ENCODE assay signal across 34 cellular contexts in genomic region chr12:12555656-12556055, GRCh38.
"Had no signal": no experiment of that assay in that cellular context is flagged by ENCODE, and none has a peak within 500 bp of the region (broad histone marks: within the 10 kb centered on the region; RNA-seq: fewer than 3 reads in every experiment).

No MANE protein-coding gene starts in this region.

- H3K9me3 Mint-ChIP-seq: activated CD4-positive, alpha-beta memory T cell treated with anti-CD3 and anti-CD28 coated beads for 36 hours; activated CD4-positive, alpha-beta T cell treated with anti-CD3 and anti-CD28 coated beads, Interleukin-2, amount 10 ng/mL, durations not matched to agents 24 days and 14 days; activated naive CD4-positive, alpha-beta T cell treated with anti-CD3 and anti-CD28 coated beads, Interleukin-2, amount 10 ng/mL, durations not matched to agents 7 days and 5 days; activated naive CD4-positive, alpha-beta T cell treated with anti-CD3 and anti-CD28 coated beads, Interleukin-2, amount 50 U/mL, for 72 hours; activated naive CD8-positive, alpha-beta T cell treated with anti-CD3 and anti-CD28 coated beads, Interleukin-2, amount 10 ng/mL, durations not matched to agents 7 days and 5 days; activated T-helper 1 cell treated with anti-CD3 and anti-CD28 coated beads, Interleukin-12 subunit alpha, Interleukin-12 subunit beta, Interleukin-2, Interleukin-4 antibody, amounts not matched to agents 30 ng/mL and 10 ng/mL and 1 ng/mL, durations not matched to agents 14 hours and 24 hours and 36 hours; central memory CD8-positive, alpha-beta T cell; dendritic cell treated with granulocyte-macrophage colony-stimulating factor and Interleukin-4, amounts not matched to agents 40 ng/mL and 50 ng/mL, for 4 days; effector memory CD8-positive, alpha-beta T cell; T-helper 2 cell treated with Interferon-gamma antibody and Interleukin-4, amounts not matched to agents 5 μg/mL and 100 μg/mL, for 36 hours had no signal

- DNase-seq: activated CD4-positive, alpha-beta memory T cell treated with anti-CD3 and anti-CD28 coated beads for 36 hours; activated CD4-positive, alpha-beta T cell treated with anti-CD3 and anti-CD28 coated beads for 36 hours; activated CD4-positive, alpha-beta T cell treated with anti-CD3 and anti-CD28 coated beads, Interleukin-2, amount 10 ng/mL, durations not matched to agents 24 days and 14 days; activated CD4-positive, CD25-positive, alpha-beta regulatory T cell; activated CD4-positive, CD25-positive, alpha-beta regulatory T cell treated with anti-CD3 and anti-CD28 coated beads, Interleukin-2, amount 50 U/mL, for 72 hours; activated CD8-positive, alpha-beta memory T cell treated with anti-CD3 and anti-CD28 coated beads, Interleukin-2, amount 10 ng/mL, durations not matched to agents 7 days and 5 days; activated CD8-positive, alpha-beta memory T cell treated with anti-CD3 and anti-CD28 coated beads, Interleukin-2, amount 50 U/mL, for 4 hours; activated CD8-positive, alpha-beta T cell treated with anti-CD3 and anti-CD28 coated beads, Interleukin-2, amount 10 ng/mL, durations not matched to agents 7 days and 5 days; activated gamma-delta T cell; activated naive CD4-positive, alpha-beta T cell; activated naive CD4-positive, alpha-beta T cell treated with anti-CD3 and anti-CD28 coated beads, Interleukin-2, amount 10 ng/mL, durations not matched to agents 7 days and 5 days; activated naive CD8-positive, alpha-beta T cell treated with anti-CD3 and anti-CD28 coated beads, Interleukin-2, amount 10 ng/mL, durations not matched to agents 7 days and 5 days; activated T-cell treated with anti-CD3 and anti-CD28 coated beads, Interleukin-2, amount 50 U/mL, for 1 hour; activated T-cell treated with anti-CD3 and anti-CD28 coated beads, Interleukin-2, amount 50 U/mL, for 48 hours; amniotic stem cell; anterior cingulate cortex; brain microvascular endothelial cell; dorsolateral prefrontal cortex; effector memory CD8-positive, alpha-beta T cell; esophagus squamous epithelium; head of caudate nucleus; T-helper 1 cell; T-helper 17 cell; T1000; WERI-Rb-1 had no signal

- ATAC-seq: activated CD4-positive, alpha-beta T cell treated with anti-CD3 and anti-CD28 coated beads for 36 hours; activated CD8-positive, alpha-beta memory T cell treated with anti-CD3 and anti-CD28 coated beads, Interleukin-2, amount 10 ng/mL, durations not matched to agents 7 days and 5 days; activated CD8-positive, alpha-beta T cell treated with anti-CD3 and anti-CD28 coated beads, Interleukin-2, amount 10 ng/mL, durations not matched to agents 7 days and 5 days; activated naive CD4-positive, alpha-beta T cell treated with anti-CD3 and anti-CD28 coated beads, Interleukin-2, amount 50 U/mL, for 72 hours; effector memory CD8-positive, alpha-beta T cell; T-helper 17 cell had no signal

- H3K27ac ChIP-seq: brain microvascular endothelial cell, coronary artery, dorsolateral prefrontal cortex, epithelial cell of prostate, esophagus squamous epithelium, WERI-Rb-1 had no signal

- H3K4me3 Mint-ChIP-seq: activated CD4-positive, alpha-beta memory T cell treated with anti-CD3 and anti-CD28 coated beads for 36 hours; activated CD4-positive, alpha-beta T cell treated with anti-CD3 and anti-CD28 coated beads for 36 hours; activated CD4-positive, alpha-beta T cell treated with anti-CD3 and anti-CD28 coated beads, Interleukin-2, amount 10 ng/mL, durations not matched to agents 24 days and 14 days; activated CD8-positive, alpha-beta memory T cell treated with anti-CD3 and anti-CD28 coated beads, Interleukin-2, amount 10 ng/mL, durations not matched to agents 7 days and 5 days; activated CD8-positive, alpha-beta T cell treated with anti-CD3 and anti-CD28 coated beads, Interleukin-2, amount 10 ng/mL, durations not matched to agents 7 days and 5 days; activated naive CD4-positive, alpha-beta T cell treated with anti-CD3 and anti-CD28 coated beads, Interleukin-2, amount 10 ng/mL, durations not matched to agents 7 days and 5 days; activated naive CD8-positive, alpha-beta T cell treated with anti-CD3 and anti-CD28 coated beads, Interleukin-2, amount 10 ng/mL, durations not matched to agents 7 days and 5 days; activated T-helper 1 cell treated with anti-CD3 and anti-CD28 coated beads, Interleukin-12 subunit alpha, Interleukin-12 subunit beta, Interleukin-2, Interleukin-4 antibody, amounts not matched to agents 30 ng/mL and 10 ng/mL and 1 ng/mL, durations not matched to agents 14 hours and 24 hours and 36 hours; central memory CD8-positive, alpha-beta T cell; dendritic cell treated with granulocyte-macrophage colony-stimulating factor and Interleukin-4, amounts not matched to agents 40 ng/mL and 50 ng/mL, for 4 days; effector memory CD8-positive, alpha-beta T cell; T-helper 17 cell; T-helper 2 cell treated with Interferon-gamma antibody and Interleukin-4, amounts not matched to agents 5 μg/mL and 100 μg/mL, for 36 hours had no signal

- H3K9me3 ChIP-seq: esophagus squamous epithelium had no signal

- H3K27me3 Mint-ChIP-seq: activated CD4-positive, alpha-beta memory T cell treated with anti-CD3 and anti-CD28 coated beads for 36 hours; activated CD4-positive, alpha-beta T cell treated with anti-CD3 and anti-CD28 coated beads for 36 hours; activated CD4-positive, alpha-beta T cell treated with anti-CD3 and anti-CD28 coated beads, Interleukin-2, amount 10 ng/mL, durations not matched to agents 24 days and 14 days; activated CD8-positive, alpha-beta memory T cell treated with anti-CD3 and anti-CD28 coated beads, Interleukin-2, amount 10 ng/mL, durations not matched to agents 7 days and 5 days; activated naive CD4-positive, alpha-beta T cell treated with anti-CD3 and anti-CD28 coated beads, Interleukin-2, amount 10 ng/mL, durations not matched to agents 7 days and 5 days; activated naive CD8-positive, alpha-beta T cell treated with anti-CD3 and anti-CD28 coated beads, Interleukin-2, amount 10 ng/mL, durations not matched to agents 7 days and 5 days; central memory CD8-positive, alpha-beta T cell; dendritic cell treated with granulocyte-macrophage colony-stimulating factor and Interleukin-4, amounts not matched to agents 40 ng/mL and 50 ng/mL, for 4 days; effector memory CD8-positive, alpha-beta T cell; T-helper 17 cell had no signal

- H3K27ac Mint-ChIP-seq: activated CD4-positive, alpha-beta memory T cell treated with anti-CD3 and anti-CD28 coated beads for 36 hours; activated CD4-positive, alpha-beta T cell treated with anti-CD3 and anti-CD28 coated beads, Interleukin-2, amount 10 ng/mL, durations not matched to agents 24 days and 14 days; activated CD8-positive, alpha-beta memory T cell treated with anti-CD3 and anti-CD28 coated beads, Interleukin-2, amount 10 ng/mL, durations not matched to agents 7 days and 5 days; activated CD8-positive, alpha-beta T cell treated with anti-CD3 and anti-CD28 coated beads, Interleukin-2, amount 10 ng/mL, durations not matched to agents 7 days and 5 days; activated naive CD4-positive, alpha-beta T cell treated with anti-CD3 and anti-CD28 coated beads, Interleukin-2, amount 10 ng/mL, durations not matched to agents 7 days and 5 days; activated naive CD4-positive, alpha-beta T cell treated with anti-CD3 and anti-CD28 coated beads, Interleukin-2, amount 50 U/mL, for 72 hours; activated naive CD8-positive, alpha-beta T cell treated with anti-CD3 and anti-CD28 coated beads, Interleukin-2, amount 10 ng/mL, durations not matched to agents 7 days and 5 days; activated T-helper 1 cell treated with anti-CD3 and anti-CD28 coated beads, Interleukin-12 subunit alpha, Interleukin-12 subunit beta, Interleukin-2, Interleukin-4 antibody, amounts not matched to agents 30 ng/mL and 10 ng/mL and 1 ng/mL, durations not matched to agents 14 hours and 24 hours and 36 hours; dendritic cell treated with granulocyte-macrophage colony-stimulating factor and Interleukin-4, amounts not matched to agents 40 ng/mL and 50 ng/mL, for 4 days; effector memory CD8-positive, alpha-beta T cell; T-helper 2 cell treated with Interferon-gamma antibody and Interleukin-4, amounts not matched to agents 5 μg/mL and 100 μg/mL, for 36 hours had no signal

- FAIRE-seq: astrocyte, frontal cortex had no signal

- H3K4me3 ChIP-seq: coronary artery, dorsolateral prefrontal cortex, esophagus squamous epithelium had no signal

- H3K27me3 ChIP-seq: brain microvascular endothelial cell, dorsolateral prefrontal cortex, esophagus squamous epithelium had no signal

- H3K36me3 ChIP-seq: brain microvascular endothelial cell, WERI-Rb-1 had no signal
